Comparison of ENCODE assay signal across 31 cellular contexts in genomic region chr4:154439224-154439623, GRCh38. TPM values are rescaled to one million over a fixed set of nuclear protein-coding genes. Genes with fewer than 3 reads are reported as not detected.
"Had no signal": no experiment of that assay in that cellular context is flagged by ENCODE, and none has a peak within 500 bp of the region (broad histone marks: within the 10 kb centered on the region; RNA-seq: fewer than 3 reads in every experiment).

No MANE protein-coding gene starts in this region.

- ATAC-seq: effector memory CD8-positive, alpha-beta T cell; esophagus mucosa; foreskin keratinocyte; gastrocnemius medialis; gastroesophageal sphincter; heart left ventricle; heart right ventricle had no signal

- H3K79me2 ChIP-seq: hepatocyte had no signal

- H3K27ac ChIP-seq: colonic mucosa, coronary artery, dorsolateral prefrontal cortex, epithelial cell of prostate, esophagus muscularis mucosa, esophagus squamous epithelium, foreskin keratinocyte, gastrocnemius medialis, gastroesophageal sphincter, heart left ventricle, heart right ventricle, hepatocyte had no signal

- H3K4me2 ChIP-seq: hepatocyte had no signal

- H2AFZ ChIP-seq: hepatocyte had no signal

- H3K27ac Mint-ChIP-seq: dendritic cell treated with granulocyte-macrophage colony-stimulating factor and Interleukin-4, amounts not matched to agents 40 ng/mL and 50 ng/mL, for 4 days; effector memory CD8-positive, alpha-beta T cell; endodermal cell had no signal

- DNase-seq: colonic mucosa; cortex of kidney; dermis blood vessel endothelial cell; dorsolateral prefrontal cortex; effector CD4-positive, alpha-beta T cell; effector CD8-positive, alpha-beta T cell; effector memory CD4-positive, alpha-beta T cell; effector memory CD8-positive, alpha-beta T cell; endodermal cell; erythroblast; esophagus squamous epithelium; foreskin fibroblast; foreskin keratinocyte; foreskin melanocyte; gastrocnemius medialis; glutamatergic neuron; head of caudate nucleus; heart left ventricle; heart right ventricle had no signal

- H3K4me3 Mint-ChIP-seq: dendritic cell treated with granulocyte-macrophage colony-stimulating factor and Interleukin-4, amounts not matched to agents 40 ng/mL and 50 ng/mL, for 4 days; effector memory CD8-positive, alpha-beta T cell; endodermal cell had no signal

- H3K36me3 ChIP-seq: colonic mucosa, esophagus muscularis mucosa, esophagus squamous epithelium, gastrocnemius medialis, gastroesophageal sphincter, heart left ventricle, heart right ventricle had no signal

- H3K4me1 Mint-ChIP-seq: endodermal cell had no signal

- H3K27me3 Mint-ChIP-seq: dendritic cell treated with granulocyte-macrophage colony-stimulating factor and Interleukin-4, amounts not matched to agents 40 ng/mL and 50 ng/mL, for 4 days; effector memory CD8-positive, alpha-beta T cell had no signal

- H3K9me3 Mint-ChIP-seq: dendritic cell treated with granulocyte-macrophage colony-stimulating factor and Interleukin-4, amounts not matched to agents 40 ng/mL and 50 ng/mL, for 4 days; effector memory CD8-positive, alpha-beta T cell; endodermal cell had no signal

- H3K27me3 ChIP-seq: colonic mucosa, dorsolateral prefrontal cortex, esophagus muscularis mucosa, esophagus squamous epithelium, gastrocnemius medialis, gastroesophageal sphincter, hepatocyte had no signal

- H3K9me3 ChIP-seq: colonic mucosa, esophagus muscularis mucosa, esophagus squamous epithelium, gastrocnemius medialis, gastroesophageal sphincter, heart left ventricle, heart right ventricle had no signal

- H3K4me3 ChIP-seq: colonic mucosa, coronary artery, dorsolateral prefrontal cortex, esophagus muscularis mucosa, esophagus squamous epithelium, gastrocnemius medialis, gastroesophageal sphincter, heart left ventricle, heart right ventricle, hepatocyte had no signal

- FAIRE-seq: endometrium, endothelial cell of umbilical vein, frontal cortex had no signal

- H3K4me1 ChIP-seq: colonic mucosa, esophagus muscularis mucosa, esophagus squamous epithelium, foreskin keratinocyte, gastrocnemius medialis, gastroesophageal sphincter, heart left ventricle, heart right ventricle had no signal

RNA-seq across cellular contexts. Expression of gene DCHS2, which starts 52.4 kb away (rescaled TPM):
- total RNA-seq: endothelial cell of umbilical vein, fibroblast of lung, foreskin keratinocyte, glomerular endothelial cell had no signal
- polyA plus RNA-seq: endothelial cell of umbilical vein, fibroblast of lung, foreskin keratinocyte had no signal
